Comparison of ENCODE assay signal across 1 cellular context in genomic region chr19:44764975-44765948, GRCh38.
TF ChIP-seq lines count a peak whose summit lies in the region.

No MANE protein-coding gene starts in this region.

TF ChIP-seq in K562, 482 proteins besides CTCF, POLR2A, EP300 and RAD21:
- TF ChIP-seq PBX2 (CRISPR knock-in tag; IDR thresholded peaks at IDR 0.05; ENCODE audit: low read depth) (no peak), PBX2 (tag; conservative IDR thresholded peaks at IDR 0.05; ENCODE audit: low read depth) (peak; percentile 68; the same call in 1 of the 2 replicates), E2F1 (CRISPR knock-in tag; IDR thresholded peaks at IDR 0.05) (no peak), MEIS2 (IDR thresholded peaks at IDR 0.05; ENCODE audit: partially characterized antibody) (peak; percentile 69), UBTF (IDR thresholded peaks at IDR 0.05; ENCODE audit: borderline replicate concordance in 1 of 2, low read depth in 2 of 2, low read length in 2 of 2) (no peak), TEAD4 (IDR thresholded peaks at IDR 0.05; ENCODE audit: low read length) (peak; percentile 38; the same call in 1 of the 2 replicates), TEAD4 (CRISPR knock-in tag; IDR thresholded peaks at IDR 0.05; ENCODE audit: borderline replicate concordance) (no peak), RAD51 (IDR thresholded peaks at IDR 0.05; ENCODE audit: borderline replicate concordance, low read depth) (no peak), CEBPG (CRISPR knock-in tag; IDR thresholded peaks at IDR 0.05) (peak; percentile 16; the same call in 1 of the 2 replicates), CEBPG (tag; conservative IDR thresholded peaks at IDR 0.05 in 1 of 2, IDR thresholded peaks at IDR 0.05 in 1 of 2) (peak in 1 of 2 experiments; percentile 52; a peak in 1 of 4 replicates), TEAD1 (CRISPR knock-in tag; IDR thresholded peaks at IDR 0.05) (peak in 1 of 2 experiments; percentile 34; a peak in 1 of 4 replicates), USF2 (CRISPR knock-in tag; IDR thresholded peaks at IDR 0.05) (0 out of 2 replicates have a peak, but pooled peaks have one; percentile 2), GTF2B (IDR thresholded peaks at IDR 0.05; ENCODE audit: extremely low read depth, insufficient read length) (no peak), ZNF384 (IDR thresholded peaks at IDR 0.05; ENCODE audit: low read depth, low read length) (peak; percentile 42; the same call in 1 of the 2 replicates), TARDBP (IDR thresholded peaks at IDR 0.05) (no peak), RNF219 (CRISPR knock-in tag; IDR thresholded peaks at IDR 0.05) (no peak), CEBPB (tag; IDR thresholded peaks at IDR 0.05) (peak; percentile 91), PKNOX1 (IDR thresholded peaks at IDR 0.05) (peak; percentile 61)
